In the genomic region with DNA sequence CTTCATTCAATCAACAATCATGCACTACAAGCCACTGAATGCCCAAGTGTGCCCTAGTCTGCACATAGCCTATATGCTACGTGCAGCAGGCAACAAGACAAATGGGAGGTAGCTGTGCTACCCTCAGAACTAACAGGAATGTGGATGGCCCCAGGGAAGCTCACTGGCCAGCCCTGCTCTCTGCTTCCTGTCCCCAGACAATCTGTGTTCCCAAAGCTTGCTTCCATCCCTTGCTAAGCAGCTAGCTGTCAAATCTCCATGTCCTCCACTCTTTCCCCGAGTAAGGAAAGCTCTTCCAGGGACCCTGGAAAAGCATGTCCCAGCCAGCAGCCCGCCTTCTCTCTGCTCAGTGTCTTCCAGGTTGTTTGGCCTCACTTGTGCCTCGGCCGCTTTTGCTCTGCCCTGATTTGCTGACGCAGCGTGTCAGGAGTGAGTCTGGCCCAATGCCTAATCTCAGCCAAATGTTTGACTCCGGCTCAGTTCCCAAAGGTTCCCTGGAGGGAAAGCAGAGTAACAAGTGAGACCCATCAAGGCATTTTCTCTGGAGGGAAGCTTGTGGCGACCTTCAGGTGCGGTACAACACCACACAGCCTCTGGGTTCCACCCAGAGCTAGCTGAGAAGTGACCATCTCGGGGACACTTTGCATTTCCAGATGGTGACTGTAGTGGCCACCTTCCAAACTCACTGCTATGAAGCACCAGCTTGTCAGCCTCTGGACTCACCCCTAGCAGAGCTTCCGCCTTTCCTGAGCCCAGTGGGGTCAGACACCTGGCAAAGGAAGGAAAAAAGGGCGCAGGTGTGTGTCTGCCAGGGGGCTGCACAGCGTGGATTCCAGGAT, we compare ENCODE assay signal across 12 cellular contexts.
A peak's percentile ranks its signal among the peaks of the same experiment; 100 is the strongest.
DNase-seq lines count a peak whose midpoint lies in the region; ATAC-seq and TF ChIP-seq lines count a peak whose summit lies in the region.
"Had no signal": no experiment of that assay in that cellular context is flagged by ENCODE, and none has a peak within 500 bp of the region (broad histone marks: within the 10 kb centered on the region; RNA-seq: fewer than 3 reads in every experiment).

No MANE protein-coding gene starts in this region.

- DNase-seq in Right ventricle myocardium superior (peak; percentile 65), cardiac septum (ENCODE audit: low spot score) (no peak), fibroblast of villous mesenchyme (ENCODE audit: low read depth) (peak; percentile 54), neural progenitor cell (ENCODE audit: low spot score) (no peak), GM13977 (ENCODE audit: low spot score) (no peak)
- no peak for DNase-seq in activated naive CD4-positive, alpha-beta T cell treated with Interleukin-2 at 50 U/mL for 16 hours
- DNase-seq in naive thymus-derived CD8-positive, alpha-beta T cell = no peak
- DNase-seq: activated CD8-positive, alpha-beta memory T cell treated with anti-CD3 and anti-CD28 coated beads, Interleukin-2, amount 50 U/mL, for 48 hours; erythroblast; NCI-H146 had no signal

- H3F3A ChIP-seq in neural progenitor cell (ENCODE audit: low read depth) = peaks cover 7% of the 10 kb centered on the region

- no peaks in the 10 kb centered on the region for H3K36me3 ChIP-seq in neural progenitor cell

- H3K4me1 Mint-ChIP-seq in neural progenitor cell = peaks cover 50% of the 10 kb centered on the region
- H3K4me1 Mint-ChIP-seq in naive thymus-derived CD8-positive, alpha-beta T cell = no peaks in the 10 kb centered on the region

- no peaks in the 10 kb centered on the region for H3K36me3 Mint-ChIP-seq in neural progenitor cell
- no peaks in the 10 kb centered on the region for H3K36me3 Mint-ChIP-seq in naive thymus-derived CD8-positive, alpha-beta T cell

- no peaks in the 10 kb centered on the region for H4K20me1 ChIP-seq in neural progenitor cell (ENCODE audit: low read depth)

- H3K9me3 ChIP-seq in neural progenitor cell (ENCODE audit: low read depth) = no peaks in the 10 kb centered on the region

- no peak overlapping the region for H3K4me2 ChIP-seq in neural progenitor cell

- no peaks in the 10 kb centered on the region for H3K79me2 ChIP-seq in neural progenitor cell (ENCODE audit: low read depth)

- H3K27me3 ChIP-seq in neural progenitor cell = no peaks in the 10 kb centered on the region

- no peak overlapping the region for H3K9ac ChIP-seq in neural progenitor cell

- intact Hi-C loops in Right ventricle myocardium superior (cut with DNase I) = no loop called here
- intact Hi-C loops in cardiac septum (cut with DNase I) = no loop called here

- no peaks in the 10 kb centered on the region for H3K9me3 Mint-ChIP-seq in neural progenitor cell
- H3K9me3 Mint-ChIP-seq in naive thymus-derived CD8-positive, alpha-beta T cell = no peaks in the 10 kb centered on the region
- H3K9me3 Mint-ChIP-seq: T-helper 2 cell treated with Interferon-gamma antibody and Interleukin-4, amounts not matched to agents 5 μg/mL and 100 μg/mL, for 36 hours had no signal

- peak; percentile 84 for ATAC-seq in Right ventricle myocardium superior (ENCODE audit: poor library complexity)
- no peak for ATAC-seq in HG02973 (IDR thresholded peaks at IDR 0.05; ENCODE audit: unreplicated experiment)
- no peak for ATAC-seq in naive thymus-derived CD8-positive, alpha-beta T cell

- no peak overlapping the region for H3K4me3 ChIP-seq in fibroblast of villous mesenchyme (ENCODE audit: low read depth, low read length)
- no peak overlapping the region for H3K4me3 ChIP-seq in neural progenitor cell

- in situ Hi-C loops in GM13977 (cut with MboI; ENCODE audit: low pct_unique_long_range_greater_than_20kb, low sequenced_read_pairs, unreplicated experiment) = no loop called here

- H3K4me1 ChIP-seq in neural progenitor cell = peaks cover 31% of the 10 kb centered on the region

- H3K27ac Mint-ChIP-seq in neural progenitor cell = no peak overlapping the region
- H3K27ac Mint-ChIP-seq in naive thymus-derived CD8-positive, alpha-beta T cell = no peak overlapping the region
- H3K27ac Mint-ChIP-seq: T-helper 2 cell treated with Interferon-gamma antibody and Interleukin-4, amounts not matched to agents 5 μg/mL and 100 μg/mL, for 36 hours had no signal

- TF ChIP-seq CTCF in fibroblast of villous mesenchyme (IDR thresholded peaks at IDR 0.05; ENCODE audit: insufficient read depth, low read depth, low read length) = no peak
- TF ChIP-seq CTCF in neural progenitor cell (IDR thresholded peaks at IDR 0.05) = no peak
- no peak for TF ChIP-seq CTCF in GM13977 (IDR thresholded peaks at IDR 0.05; ENCODE audit: extremely low read depth, insufficient read depth, missing control alignments)

- POLR2A ChIA-PET in naive thymus-derived CD8-positive, alpha-beta T cell (lab: Charles Lee) = no interaction called here

- no peak overlapping the region for H3K4me3 Mint-ChIP-seq in neural progenitor cell
- H3K4me3 Mint-ChIP-seq in naive thymus-derived CD8-positive, alpha-beta T cell = no peak overlapping the region
- H3K4me3 Mint-ChIP-seq: T-helper 2 cell treated with Interferon-gamma antibody and Interleukin-4, amounts not matched to agents 5 μg/mL and 100 μg/mL, for 36 hours had no signal

- no peak overlapping the region for H3K27ac ChIP-seq in neural progenitor cell

- H2AFZ ChIP-seq in neural progenitor cell (replicated peaks) = peak overlapping the region; percentile 67

- H3K27me3 Mint-ChIP-seq in neural progenitor cell (ENCODE audit: insufficient read depth, low read depth) = peaks cover 4% of the 10 kb centered on the region
- peaks cover 0 to 5% (median 0%) of the 10 kb centered on the region in 5 donors for H3K27me3 Mint-ChIP-seq in naive thymus-derived CD8-positive, alpha-beta T cell

Comparison
In these comparisons a context has a peak if more than half of its experiments do, and no peak if none do; other contexts are left out.
1. DNase-seq: peak in Right ventricle myocardium superior (single experiment) and fibroblast of villous mesenchyme (single experiment); none in cardiac septum (single experiment), neural progenitor cell (single experiment), GM13977 (single experiment), activated naive CD4-positive, alpha-beta T cell treated with Interleukin-2 at 50 U/mL for 16 hours (single experiment) and naive thymus-derived CD8-positive, alpha-beta T cell (0 of 10).